ENCODE assay signal across 18 cellular contexts in genomic region chr6:6690144-6690483, GRCh38.
A peak's percentile ranks its signal among the peaks of the same experiment; 100 is the strongest.
DNase-seq lines count a peak whose midpoint lies in the region; ATAC-seq and TF ChIP-seq lines count a peak whose summit lies in the region.
"Had no signal": no experiment of that assay in that cellular context is flagged by ENCODE, and none has a peak within 500 bp of the region (broad histone marks: within the 10 kb centered on the region; RNA-seq: fewer than 3 reads in every experiment).

No MANE protein-coding gene starts in this region.

- H3K27me3 ChIP-seq in esophagus squamous epithelium, result no peaks in the 10 kb centered on the region
- no peaks in the 10 kb centered on the region for H3K27me3 ChIP-seq in rectal smooth muscle tissue (ENCODE audit: control insufficient read depth, insufficient read depth, low read length)
- H3K27me3 ChIP-seq: ovary had no signal

- H3K4me3 Mint-ChIP-seq in naive thymus-derived CD8-positive, alpha-beta T cell, result no peak overlapping the region
- H3K4me3 Mint-ChIP-seq: stimulated activated naive B cell treated with anti-CD40 and anti-IgM and Interleukin-4, amounts not matched to agents 10 μg/mL and 1 μg/mL and 100 μg/mL, for 72 hours had no signal

- H3K9me3 ChIP-seq in esophagus squamous epithelium, result peaks cover 0 to 4% (median 3%) of the 10 kb centered on the region in 3 donors
- H3K9me3 ChIP-seq: ovary had no signal

- H3K27ac Mint-ChIP-seq in naive thymus-derived CD8-positive, alpha-beta T cell, result no peak overlapping the region
- H3K27ac Mint-ChIP-seq: stimulated activated naive B cell treated with anti-CD40 and anti-IgM and Interleukin-4, amounts not matched to agents 10 μg/mL and 1 μg/mL and 100 μg/mL, for 72 hours had no signal

- H3K27ac ChIP-seq in C4-2B (peak overlapping the region; percentile 81), VCaP (peak overlapping the region; percentile 80), esophagus squamous epithelium (peak overlapping the region; percentile 76 to 88 (median 88)), rectal smooth muscle tissue (ENCODE audit: low read depth, low read length) (peak overlapping the region; percentile 73)

- no peak for TF ChIP-seq POLR2A in esophagus squamous epithelium (IDR thresholded peaks at IDR 0.05)

- H3K9me3 Mint-ChIP-seq in naive thymus-derived CD8-positive, alpha-beta T cell, result peaks cover 0 to 15% (median 4%) of the 10 kb centered on the region in 9 donors

- H3K4me1 ChIP-seq in esophagus squamous epithelium, result peaks cover 43 to 66% (median 54%) of the 10 kb centered on the region in 3 donors
- peaks cover 10% of the 10 kb centered on the region for H3K4me1 ChIP-seq in rectal smooth muscle tissue (ENCODE audit: control insufficient read depth, insufficient read depth, low read length)

- peaks cover 0 to 4% (median 0%) of the 10 kb centered on the region in 3 donors for H3K36me3 Mint-ChIP-seq in naive thymus-derived CD8-positive, alpha-beta T cell

- no peak for ATAC-seq in GM21381 (IDR thresholded peaks at IDR 0.05; ENCODE audit: unreplicated experiment)
- no peak for ATAC-seq in naive thymus-derived CD8-positive, alpha-beta T cell
- ATAC-seq: stimulated activated naive B cell treated with anti-CD40 and anti-IgM and Interleukin-4, amounts not matched to agents 10 μg/mL and 1 μg/mL and 100 μg/mL, for 72 hours had no signal

- H3K4me3 ChIP-seq in esophagus squamous epithelium, result no peak overlapping the region
- no peak overlapping the region for H3K4me3 ChIP-seq in rectal smooth muscle tissue (ENCODE audit: low read length)
- H3K4me3 ChIP-seq: ovary had no signal

- H3K36me3 ChIP-seq in esophagus squamous epithelium (no peaks in the 10 kb centered on the region), rectal smooth muscle tissue (ENCODE audit: control insufficient read depth, insufficient read depth, low read length) (no peaks in the 10 kb centered on the region)
- H3K36me3 ChIP-seq: ovary had no signal

- H3K4me1 Mint-ChIP-seq in naive thymus-derived CD8-positive, alpha-beta T cell, result peaks cover 5 to 10% (median 9%) of the 10 kb centered on the region in 4 donors

- H3K9ac ChIP-seq in rectal smooth muscle tissue (ENCODE audit: low read length), result no peak overlapping the region

- POLR2A ChIA-PET in naive thymus-derived CD8-positive, alpha-beta T cell (lab: Charles Lee), result no interaction called here

- DNase-seq in esophagus squamous epithelium (lab: John Stamatoyannopoulos, UW), result no peak
- DNase-seq in naive thymus-derived CD8-positive, alpha-beta T cell, result no peak
- DNase-seq in DMS79 treated with DMSO at 0.1 percent for 48 hours (lab: John Stamatoyannopoulos, UW), result no peak
- DNase-seq in COLO668 (lab: John Stamatoyannopoulos, UW; ENCODE audit: unreplicated experiment), result no peak
- DNase-seq: activated CD4-positive, alpha-beta T cell treated with anti-CD3 and anti-CD28 coated beads, Interleukin-2, amount 50 U/mL, for 1 hour; activated naive CD4-positive, alpha-beta T cell; activated T-cell treated with anti-CD3 and anti-CD28 coated beads for 4 hours; DMS53; glutamatergic neuron; NCI-H1092 treated with DMSO at 0.1 percent for 48 hours; NCI-H2107; NCI-H524; ovary; stimulated activated naive B cell treated with anti-CD40 and anti-IgM and Interleukin-4, amounts not matched to agents 10 μg/mL and 1 μg/mL and 100 μg/mL, for 72 hours had no signal

- TF ChIP-seq CTCF in C4-2B (conservative IDR thresholded peaks at IDR 0.05) (no peak), VCaP (conservative IDR thresholded peaks at IDR 0.05) (no peak), esophagus squamous epithelium (IDR thresholded peaks at IDR 0.05) (no peak)

- WGBS in esophagus squamous epithelium, 2 donors, result 100% methylated on average over 1 of the region's 2 CpGs; no CpG with 5 or more reads in 1 of the 2 donors

- H3K27me3 Mint-ChIP-seq in naive thymus-derived CD8-positive, alpha-beta T cell, result peaks cover 2 to 10% (median 3%) of the 10 kb centered on the region in 5 donors

- intact Hi-C loops in esophagus squamous epithelium (cut with DNase I), result no loop called here
